26 cellular contexts compared by ENCODE assay signal in genomic region chr1:169451425-169451824, GRCh38. TPM values are rescaled to one million over a fixed set of nuclear protein-coding genes. Genes with fewer than 3 reads are reported as not detected.
"Had no signal": no experiment of that assay in that cellular context is flagged by ENCODE, and none has a peak within 500 bp of the region (broad histone marks: within the 10 kb centered on the region; RNA-seq: fewer than 3 reads in every experiment).

No MANE protein-coding gene starts in this region.

- H3K4me1 ChIP-seq: esophagus squamous epithelium, sigmoid colon, thyroid gland, upper lobe of right lung had no signal

- FAIRE-seq: frontal cortex, islet of Langerhans had no signal

- H3K27ac ChIP-seq: epithelial cell of prostate, esophagus squamous epithelium, ovary, sigmoid colon, thyroid gland, upper lobe of right lung had no signal

- H3K36me3 ChIP-seq: esophagus squamous epithelium, ovary, sigmoid colon, thyroid gland, upper lobe of right lung had no signal

- DNase-seq: activated CD4-positive, alpha-beta memory T cell treated with anti-CD3 and anti-CD28 coated beads, Interleukin-2, amount 10 ng/mL, durations not matched to agents 7 days and 5 days; activated CD4-positive, alpha-beta T cell treated with anti-CD3 and anti-CD28 coated beads, Interleukin-2, amount 10 ng/mL, durations not matched to agents 24 days and 14 days; activated CD4-positive, CD25-positive, alpha-beta regulatory T cell treated with anti-CD3 and anti-CD28 coated beads, Interleukin-2, amount 50 U/mL, for 72 hours; activated CD8-positive, alpha-beta memory T cell treated with anti-CD3 and anti-CD28 coated beads, Interleukin-2, amount 50 U/mL, for 48 hours; activated gamma-delta T cell; activated naive CD4-positive, alpha-beta T cell treated with anti-CD3 and anti-CD28 coated beads, Interleukin-2, amount 50 U/mL, for 16 hours; activated T-cell treated with anti-CD3 and anti-CD28 coated beads, Interleukin-2, amount 50 U/mL, for 24 hours; amniotic stem cell; esophagus squamous epithelium; glutamatergic neuron; left ventricle myocardium superior; mammary epithelial cell; naive B cell; ovary; sigmoid colon; stimulated activated CD4-positive, alpha-beta T cell treated with anti-CD3 and anti-CD28 coated beads, Interleukin-1b, Interleukin-23, amount 100 ng/mL, for 48 hours; stimulated activated CD4-positive, alpha-beta T cell treated with anti-CD3 and anti-CD28 coated beads, Interleukin-4, amount 100 ng/mL, for 4 hours; stimulated activated CD8-positive, alpha-beta memory T cell treated with anti-CD3 and anti-CD28 coated beads, Interleukin-4, amount 100 ng/mL, for 48 hours; stimulated activated naive CD8-positive, alpha-beta T cell treated with anti-CD3 and anti-CD28 coated beads, Interleukin-15, amount 100 ng/mL, for 72 hours; T-helper 1 cell; thyroid gland; upper lobe of right lung had no signal

- H3K27me3 ChIP-seq: esophagus squamous epithelium, ovary, sigmoid colon, thyroid gland, upper lobe of right lung had no signal

- H3K9me3 ChIP-seq: esophagus squamous epithelium, ovary, thyroid gland, upper lobe of right lung had no signal

- H3K4me3 ChIP-seq: esophagus squamous epithelium, ovary, sigmoid colon, smooth muscle cell, thyroid gland, upper lobe of right lung had no signal

RNA-seq across cellular contexts. Expression of gene CCDC181, which starts 24.2 kb away (rescaled TPM):
- total RNA-seq: activated CD4-positive, alpha-beta memory T cell treated with anti-CD3 and anti-CD28 coated beads, Interleukin-2, amount 10 ng/mL, durations not matched to agents 7 days and 5 days had no signal
- polyA plus RNA-seq: mammary epithelial cell had no signal
